In genomic region chr7:151231964-151232271, GRCh38 we compare ENCODE assay signal across 8 cellular contexts. TPM values are rescaled to one million over a fixed set of nuclear protein-coding genes. Genes with fewer than 3 reads are reported as not detected.
DNase-seq lines count a peak whose midpoint lies in the region; ATAC-seq and TF ChIP-seq lines count a peak whose summit lies in the region.

No MANE protein-coding gene starts in this region.

- no peak for TF ChIP-seq POLR2A in HCT116 (IDR thresholded peaks at IDR 0.05; ENCODE audit: borderline replicate concordance, extremely low read depth, insufficient read depth, insufficient read length)
- no peak for TF ChIP-seq POLR2A in spleen (IDR thresholded peaks at IDR 0.05)

- BruUV-seq in HCT116 (replicated peaks; lab: Mats Ljungman, UMichigan) = TSS peak; percentile 47

- H4K20me1 ChIP-seq in HCT116 (ENCODE audit: insufficient read depth) (no peaks in the 10 kb centered on the region), hepatocyte (ENCODE audit: insufficient read depth, poor library complexity, severe bottlenecking) (peaks cover 21% of the 10 kb centered on the region)

- RAD21 ChIA-PET in HCT116 (lab: Charles Lee; ENCODE audit: low non-redundant PET in 1 of 2, low total read pairs in 2 of 2, uncharacterized antibody in 2 of 2, unreplicated experiment in 2 of 2) = no interaction called here

- intact Hi-C loops in HCT116 (cut with micrococcal nuclease) (no loop called here), spleen (cut with DNase I; ENCODE audit: low total_unique reads) (no loop called here), sciatic nerve (cut with DNase I) (no loop called here)

- CTCF ChIA-PET in HCT116 (lab: Charles Lee) = interaction anchor here (1.3 kb wide), 1 partner anchor 12 kb away, joined by 9 read pairs; no protein-coding TSS in a partner anchor

- peak overlapping the region; percentile 87 for H3K4me2 ChIP-seq in HCT116 (ENCODE audit: low read length)
- peak overlapping the region; percentile 90 for H3K4me2 ChIP-seq in hepatocyte

- H3K79me2 ChIP-seq in HCT116 (ENCODE audit: insufficient read depth, low read length) = peaks cover 35% of the 10 kb centered on the region
- H3K79me2 ChIP-seq in hepatocyte = peaks cover 50% of the 10 kb centered on the region

- H3K9me3 ChIP-seq in HCT116 (ENCODE audit: control insufficient read depth in 1 of 2, insufficient read depth in 1 of 2, low read depth in 1 of 2, low read length in 2 of 2) = no peaks in the 10 kb centered on the region
- H3K9me3 ChIP-seq in hepatocyte (ENCODE audit: low read depth) = no peaks in the 10 kb centered on the region
- H3K9me3 ChIP-seq in spleen = no peaks in the 10 kb centered on the region

- TF ChIP-seq CTCF in HCT116 (IDR thresholded peaks at IDR 0.05 in 2 of 3, conservative IDR thresholded peaks at IDR 0.05 in 1 of 3; ENCODE audit: borderline replicate concordance in 1 of 3, insufficient read depth in 1 of 3, low read depth in 2 of 3, low read length in 2 of 3) (no peak), WI38 (IDR thresholded peaks at IDR 0.05; ENCODE audit: low read depth, low read length) (no peak), hepatocyte (IDR thresholded peaks at IDR 0.05; ENCODE audit: poor library complexity) (no peak), spleen (IDR thresholded peaks at IDR 0.05 in 8 of 11, conservative IDR thresholded peaks at IDR 0.05 in 3 of 11) (no peak)

- peak overlapping the region; percentile 72 for H3K27ac ChIP-seq in HCT116 (ENCODE audit: low read depth, low read length)
- H3K27ac ChIP-seq in hepatocyte = peak overlapping the region; percentile 24
- peak overlapping the region; percentile 77 to 97 (median 91) for H3K27ac ChIP-seq in spleen

- H3K36me3 ChIP-seq in HCT116 (ENCODE audit: control insufficient read depth in 1 of 2, insufficient read depth in 2 of 2, low read length in 2 of 2) (peaks cover 6 to 8% of the 10 kb centered on the region in 2 experiments), hepatocyte (replicated peaks; ENCODE audit: insufficient read depth, low read depth) (no peaks in the 10 kb centered on the region), spleen (peaks cover 0 to 31% (median 21%) of the 10 kb centered on the region in 6 donors)

- no peak for TF ChIP-seq RAD21 in HCT116 (IDR thresholded peaks at IDR 0.05; ENCODE audit: low read depth)

- H3K9me2 ChIP-seq in HCT116 (ENCODE audit: insufficient read depth) (no peaks in the 10 kb centered on the region), hepatocyte (replicated peaks; ENCODE audit: insufficient read depth) (no peaks in the 10 kb centered on the region)

- DNase-seq in HCT116 (ENCODE audit: low read depth, low spot score) = no peak
- no peak for DNase-seq in hepatocyte (ENCODE audit: low spot score)
- DNase-seq in spleen = no peak
- no peak for DNase-seq in sciatic nerve (ENCODE audit: low spot score)
- DNase-seq in NCI-H524 treated with DMSO at 0.1 percent for 48 hours (lab: John Stamatoyannopoulos, UW) = no peak
- no peak for DNase-seq in putamen (ENCODE audit: low spot score)

- H3K27me3 ChIP-seq in HCT116 (ENCODE audit: insufficient read depth, low read length) (no peaks in the 10 kb centered on the region), hepatocyte (no peaks in the 10 kb centered on the region), spleen (replicated peaks in 1 of 7) (no peaks in the 10 kb centered on the region)

- H3K4me1 ChIP-seq in HCT116 (ENCODE audit: control insufficient read depth in 1 of 2, insufficient read depth in 2 of 2, low read length in 2 of 2) = peaks cover 13 to 29% of the 10 kb centered on the region in 2 experiments
- H3K4me1 ChIP-seq in hepatocyte (ENCODE audit: insufficient read depth) = peaks cover 17% of the 10 kb centered on the region
- H3K4me1 ChIP-seq in spleen = peaks cover 17 to 60% (median 40%) of the 10 kb centered on the region in 6 donors

- WGBS in hepatocyte (ENCODE audit: low lambda C conversion rate, missing lambda C conversion rate) = 12% methylated on average over 10 of the region's 10 CpGs
- 6 to 11% (median 10%) methylated on average over 10 of the region's 10 CpGs for WGBS in spleen, 5 donors

- peak overlapping the region; percentile 80 for H3K9ac ChIP-seq in HCT116 (ENCODE audit: low read length)

- ATAC-seq in HCT116 = peak; percentile 1
- no peak for ATAC-seq in sciatic nerve
- no peak for ATAC-seq in HG02763 (IDR thresholded peaks at IDR 0.05; ENCODE audit: unreplicated experiment)

- H2AFZ ChIP-seq in HCT116 (ENCODE audit: low read depth, low read length, poor library complexity, severe bottlenecking) (no peak overlapping the region), hepatocyte (peak overlapping the region; percentile 93)

- H3K4me3 ChIP-seq in HCT116 (replicated peaks in 1 of 2; ENCODE audit: low read depth in 1 of 2, low read length in 2 of 2) (peak overlapping the region; percentile 59 to 93), WI38 (ENCODE audit: low read depth, low read length) (peak overlapping the region; percentile 98), hepatocyte (peak overlapping the region; percentile 72), spleen (peak overlapping the region; percentile 90 to 99 (median 98))

- POLR2A ChIA-PET in HCT116 (lab: Charles Lee) = no interaction called here

TF ChIP-seq in HCT116, 20 proteins besides CTCF, POLR2A, EP300 and RAD21:
- TF ChIP-seq SP1 (IDR thresholded peaks at IDR 0.05; ENCODE audit: low read depth) = no peak
- no peak for TF ChIP-seq FOSL1 (IDR thresholded peaks at IDR 0.05; ENCODE audit: low read depth)
- no peak for TF ChIP-seq ATF3 (IDR thresholded peaks at IDR 0.05)
- no peak for TF ChIP-seq EGR1 (IDR thresholded peaks at IDR 0.05; ENCODE audit: low read depth)
- no peak for TF ChIP-seq TCF7L2 (IDR thresholded peaks at IDR 0.05; ENCODE audit: borderline replicate concordance, extremely low read depth, insufficient read depth, insufficient read length)
- TF ChIP-seq ZNF274 (IDR thresholded peaks at IDR 0.05; ENCODE audit: low read depth, low read length) = no peak
- no peak for TF ChIP-seq CBX3 (IDR thresholded peaks at IDR 0.05; ENCODE audit: low read depth)
- no peak for TF ChIP-seq REST (IDR thresholded peaks at IDR 0.05; ENCODE audit: low read depth)

RNA-seq across cellular contexts. Expression of gene CHPF2, which starts 0.4 kb away (rescaled TPM):
- 19.5 TPM for total RNA-seq in HCT116 (2021; ENCODE audit: unreplicated experiment)
- 7.6 and 8.2 TPM in 2 replicates for polyA plus RNA-seq in HCT116 (2012)
- total RNA-seq in hepatocyte = 36.9 and 51.0 TPM in 2 replicates
- 68.2 and 70.0 TPM in 2 replicates for polyA plus RNA-seq in hepatocyte
- 10 to 100 TPM; 39.9 to 55.4 (median 47.6) TPM for total RNA-seq in spleen
- polyA plus RNA-seq in spleen = 10 to 100 TPM; 16.3 to 30.0 (median 27.8) TPM
- total RNA-seq in sciatic nerve = 23.6 TPM

RNA-seq across cellular contexts. Expression of gene ABCF2, which starts 4.9 kb away (rescaled TPM):
- 63.7 TPM for total RNA-seq in HCT116 (2021; ENCODE audit: unreplicated experiment)
- 29.9 and 39.4 TPM in 2 replicates for polyA plus RNA-seq in HCT116 (2012)
- total RNA-seq in hepatocyte = 35.3 and 35.8 TPM in 2 replicates
- polyA plus RNA-seq in hepatocyte = 25.6 and 32.9 TPM in 2 replicates
- 10 to 100 TPM; 22.7 to 30.0 (median 29.8) TPM for total RNA-seq in spleen
- polyA plus RNA-seq in spleen = 10 to 100 TPM in 2 of 3 donors, 1 to 10 TPM in 1; 9.2 to 19.3 (median 12.9) TPM
- total RNA-seq in sciatic nerve = 20.8 TPM

RNA-seq across cellular contexts. Expression of gene SMARCD3, which starts 16.6 kb away (rescaled TPM):
- total RNA-seq in HCT116 (2021; ENCODE audit: unreplicated experiment) = 30.3 TPM
- 21.2 and 30.3 TPM in 2 replicates for polyA plus RNA-seq in HCT116 (2012)
- 38.0 and 42.4 TPM in 2 replicates for total RNA-seq in hepatocyte
- polyA plus RNA-seq in hepatocyte = 73.1 and 111 TPM in 2 replicates
- 10 to 100 TPM; 12.0 to 40.2 (median 18.1) TPM for total RNA-seq in spleen
- polyA plus RNA-seq in spleen = 10 to 100 TPM in 2 of 3 donors, 1 to 10 TPM in 1; 8.8 to 16.2 (median 15.1) TPM
- total RNA-seq in sciatic nerve = 50.7 TPM

RNA-seq across cellular contexts. Expression of gene H2BK1, which starts 21.6 kb away (rescaled TPM):
- total RNA-seq in HCT116 (2021; ENCODE audit: unreplicated experiment) (0.69 TPM), hepatocyte (not detected in 2 replicates), spleen (not detected), sciatic nerve (not detected)
- not detected in 2 replicates for polyA plus RNA-seq in HCT116 (2012)
- polyA plus RNA-seq in hepatocyte (not detected in 2 replicates), spleen (under 1 TPM in 1 of 3 donors, not detected in 2; 0.24 TPM)

RNA-seq across cellular contexts. Expression of gene ASB10, which starts 44.9 kb away (rescaled TPM):
- total RNA-seq in HCT116 (2021; ENCODE audit: unreplicated experiment) (not detected), hepatocyte (not detected in 2 replicates), spleen (not detected), sciatic nerve (not detected)
- not detected in 2 replicates for polyA plus RNA-seq in HCT116 (2012)
- polyA plus RNA-seq in hepatocyte (not detected in 2 replicates), spleen (not detected)

Comparison
In these comparisons a context has a peak if more than half of its experiments do, and no peak if none do; other contexts are left out.
1. H3K27ac ChIP-seq: peak in every context shown above with its lines; median percentile 91 in spleen; 72 in HCT116; 24 in hepatocyte.